8 cellular contexts compared by ENCODE assay signal in the genomic region with DNA sequence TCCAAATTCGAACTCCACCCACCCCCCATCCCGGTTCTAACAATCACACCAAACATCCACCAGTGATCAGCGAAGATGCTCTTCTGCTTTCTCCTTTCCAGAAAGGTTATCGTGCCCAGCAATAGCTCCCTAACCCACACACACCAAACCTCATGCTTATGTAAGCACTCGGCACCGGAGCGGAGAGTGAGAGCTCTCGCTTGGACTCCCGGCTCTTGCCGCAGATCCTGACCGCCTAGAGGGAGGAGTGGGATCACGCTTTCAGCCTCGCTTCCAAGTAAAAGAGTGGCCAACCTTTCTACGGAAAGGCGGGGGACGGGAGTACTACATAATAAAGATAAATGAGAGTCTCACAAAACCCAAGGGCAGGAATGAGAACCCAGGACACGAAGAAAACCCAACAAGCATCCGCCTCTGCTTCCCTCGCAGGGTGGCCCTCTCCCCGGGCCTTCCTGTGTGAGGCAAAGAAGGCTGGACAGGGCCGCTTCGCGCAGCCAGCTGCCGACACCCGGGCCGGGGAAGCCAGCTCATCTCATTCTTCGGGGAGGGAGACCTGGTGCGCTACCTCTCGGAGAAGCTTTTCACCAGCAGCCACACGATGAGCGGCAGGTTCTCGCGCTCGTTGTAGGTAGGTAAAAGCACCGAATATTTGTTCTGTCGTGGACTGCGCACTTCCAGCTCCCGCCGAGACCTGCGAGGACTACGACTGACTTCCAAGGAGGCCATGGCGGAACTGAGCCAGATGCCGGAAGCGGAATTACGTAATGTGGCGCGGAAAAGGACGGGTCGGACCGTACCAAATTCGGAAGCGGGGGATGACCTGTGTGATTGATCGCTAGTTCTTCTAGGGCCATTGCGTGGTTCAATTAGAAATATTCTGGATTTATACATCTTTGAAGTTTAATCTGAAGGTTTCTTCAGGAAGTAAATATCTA. TPM values are rescaled to one million over a fixed set of nuclear protein-coding genes. Genes with fewer than 3 reads are reported as not detected.
DNase-seq lines count a peak whose midpoint lies in the region; ATAC-seq and TF ChIP-seq lines count a peak whose summit lies in the region.

A gene (minus strand): TSS at position 735 of the 935 bp plus-strand sequence. CDS start 9 bp downstream, at position 726.

- no peak for TF ChIP-seq CTCF in GM12864 (IDR thresholded peaks at IDR 0.05; ENCODE audit: low read depth, low read length, missing control alignments)
- TF ChIP-seq CTCF in heart left ventricle (IDR thresholded peaks at IDR 0.05): no peak
- no peak for TF ChIP-seq CTCF in type B pancreatic cell (conservative IDR thresholded peaks at IDR 0.05)

- intact Hi-C loops in heart left ventricle (cut with DNase I) (loop anchor here in 4 of 10 donors (1.0 to 5.0 kb wide), 3 partner anchors 27 to 166 kb away; a partner anchor contains a TSS), posterior cingulate gyrus (cut with DNase I) (loop anchor here (2.0 kb wide), 1 partner anchor 27 kb away; a partner anchor contains a TSS)

- peaks cover 66% of the 10 kb centered on the region for H3K4me1 Mint-ChIP-seq in activated naive CD8-positive, alpha-beta T cell treated with anti-CD3 and anti-CD28 coated beads, Interleukin-2, amount 50 U/mL, for 24 hours
- peaks cover 20% of the 10 kb centered on the region for H3K4me1 Mint-ChIP-seq in type B pancreatic cell (ENCODE audit: unreplicated experiment)

- no peaks in the 10 kb centered on the region for H3K27me3 ChIP-seq in heart left ventricle

- DNase-seq in GM12864 (ENCODE audit: low read depth) (peak; percentile 80), NCI-H1105 treated with DMSO at 0.1 percent for 48 hours (lab: John Stamatoyannopoulos, UW) (peak; percentile 95), SW480 (ENCODE audit: low spot score) (peak; percentile 91), heart left ventricle (peak; percentile 89 to 92 (median 92)), posterior cingulate gyrus (peak; percentile 82 to 98 (median 92)), type B pancreatic cell (ENCODE audit: extremely low spot score, unreplicated experiment) (peak; percentile 86)
- peak; percentile 88 for DNase-seq in activated naive CD8-positive, alpha-beta T cell treated with anti-CD3 and anti-CD28 coated beads, Interleukin-2, amount 50 U/mL, for 24 hours

- H3K4me3 Mint-ChIP-seq in activated naive CD8-positive, alpha-beta T cell treated with anti-CD3 and anti-CD28 coated beads, Interleukin-2, amount 50 U/mL, for 24 hours: peak within 1 kb of the TSS; percentile 95
- H3K4me3 Mint-ChIP-seq in type B pancreatic cell: peak within 1 kb of the TSS; percentile 96

- peak in 1 of 2 donors; percentile 69 for TF ChIP-seq POLR2A in heart left ventricle (IDR thresholded peaks at IDR 0.05)

- H3K9me3 ChIP-seq in heart left ventricle: peaks cover 0 to 7% (median 0%) of the 10 kb centered on the region in 12 donors

- peak within 1 kb of the TSS; percentile 100 for H3K27ac Mint-ChIP-seq in activated naive CD8-positive, alpha-beta T cell treated with anti-CD3 and anti-CD28 coated beads, Interleukin-2, amount 50 U/mL, for 24 hours
- H3K27ac Mint-ChIP-seq in type B pancreatic cell: peak within 1 kb of the TSS; percentile 99

- WGBS in heart left ventricle, 4 donors: 0 to 1% (median 0%) methylated on average over 36 to 54 of the region's 54 CpGs

- H3K36me3 Mint-ChIP-seq in activated naive CD8-positive, alpha-beta T cell treated with anti-CD3 and anti-CD28 coated beads, Interleukin-2, amount 50 U/mL, for 24 hours (ENCODE audit: low read depth): peaks cover 54% of the 10 kb centered on the region
- peaks cover 7% of the 10 kb centered on the region for H3K36me3 Mint-ChIP-seq in type B pancreatic cell

- no peaks in the 10 kb centered on the region for H3K9me3 Mint-ChIP-seq in activated naive CD8-positive, alpha-beta T cell treated with anti-CD3 and anti-CD28 coated beads, Interleukin-2, amount 50 U/mL, for 24 hours
- H3K9me3 Mint-ChIP-seq in type B pancreatic cell: no peaks in the 10 kb centered on the region

- H3K4me3 ChIP-seq in GM12864 (ENCODE audit: low read depth, low read length): peak within 1 kb of the TSS; percentile 96
- peak within 1 kb of the TSS; percentile 70 to 97 (median 92) for H3K4me3 ChIP-seq in heart left ventricle

- peak within 1 kb of the TSS; percentile 86 to 98 (median 92) for H3K27ac ChIP-seq in heart left ventricle

- peak; percentile 67 for ATAC-seq in HG02623 (IDR thresholded peaks at IDR 0.05; ENCODE audit: unreplicated experiment)
- ATAC-seq in activated naive CD8-positive, alpha-beta T cell treated with anti-CD3 and anti-CD28 coated beads, Interleukin-2, amount 50 U/mL, for 24 hours: peak; percentile 75
- peak; percentile 83 to 91 (median 86) for ATAC-seq in heart left ventricle

- H3K36me3 ChIP-seq in heart left ventricle: peaks cover 0 to 41% (median 32%) of the 10 kb centered on the region in 9 donors

- H3K4me1 ChIP-seq in heart left ventricle: peaks cover 5 to 58% (median 45%) of the 10 kb centered on the region in 12 donors

- no peaks in the 10 kb centered on the region for H3K27me3 Mint-ChIP-seq in activated naive CD8-positive, alpha-beta T cell treated with anti-CD3 and anti-CD28 coated beads, Interleukin-2, amount 50 U/mL, for 24 hours
- H3K27me3 Mint-ChIP-seq in type B pancreatic cell: no peaks in the 10 kb centered on the region

RNA-seq across cellular contexts. Expression of the gene that starts here (rescaled TPM):
- 10 to 100 TPM; 32.5 to 53.1 (median 49.5) TPM for total RNA-seq in heart left ventricle
- polyA plus RNA-seq in heart left ventricle: 10 to 100 TPM; 32.5 to 58.2 TPM
- 36.2 and 40.8 TPM in 2 replicates for total RNA-seq in type B pancreatic cell (ENCODE audit: low replicate concordance)

Comparison
In these comparisons a context has a peak if more than half of its experiments do, and no peak if none do; other contexts are left out.
1. Peak in every context shown above with its lines: DNase-seq, ATAC-seq, H3K4me3 ChIP-seq and H3K27ac ChIP-seq.